8 cellular contexts compared by ENCODE assay signal in the genomic region with DNA sequence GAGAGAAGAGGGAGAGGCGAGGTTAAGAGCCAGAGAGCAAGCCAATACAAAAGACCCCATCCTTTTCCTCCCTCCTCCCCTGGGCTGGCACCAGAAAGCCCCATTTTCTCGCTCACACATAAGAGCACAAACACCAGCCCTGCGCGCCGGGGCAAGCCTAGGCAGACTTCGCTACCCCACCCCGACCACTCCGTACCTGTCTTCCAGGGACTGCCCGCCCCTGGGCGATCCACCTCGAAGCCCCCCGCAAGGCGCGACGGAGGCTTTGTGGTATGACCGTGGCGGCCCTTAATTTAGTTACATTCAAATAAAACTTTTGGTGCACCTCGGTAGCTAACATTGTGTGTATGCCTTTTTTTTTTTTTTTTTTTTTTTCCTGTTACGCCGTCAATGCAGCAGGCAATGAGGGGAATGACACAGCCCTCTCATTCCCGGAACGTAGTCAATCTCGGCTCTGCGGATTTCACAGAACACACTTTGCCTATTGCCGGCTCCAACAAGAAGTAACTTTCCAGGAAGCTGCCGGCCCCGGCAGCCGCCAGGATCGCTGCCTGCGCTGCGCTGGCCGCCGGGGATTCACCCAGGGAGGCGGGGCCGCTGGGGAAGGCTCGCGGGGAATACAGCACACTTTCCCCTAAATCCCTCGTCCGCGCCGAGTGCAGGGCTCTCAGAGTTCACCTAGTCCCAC. TPM values are rescaled to one million over a fixed set of nuclear protein-coding genes. Genes with fewer than 3 reads are reported as not detected.
DNase-seq lines count a peak whose midpoint lies in the region; FAIRE-seq and TF ChIP-seq lines count a peak whose summit lies in the region.

No MANE protein-coding gene starts in this region.

- FAIRE-seq in bronchial epithelial cell (lab: Jason Lieb, UNC), result no peak

- peaks cover 93% of the 10 kb centered on the region for H3F3A ChIP-seq in SU-DHL-6 (ENCODE audit: insufficient read depth)

- H3K9ac ChIP-seq in SU-DHL-6 (ENCODE audit: low read length), result peak overlapping the region; percentile 99

- CTCF ChIA-PET in GM10248 (lab: Yijun Ruan, JAX), result interaction anchor here (1.2 to 11.9 kb wide), 20 partner anchors 7 to 1411 kb away, joined by 3 to 530 read pairs (median 8); a partner anchor contains a TSS

- H3K27me3 Mint-ChIP-seq in immature natural killer cell (ENCODE audit: low read depth in 3 of 3), result peaks cover 5 to 41% (median 20%) of the 10 kb centered on the region in 3 donors

- no peak for TF ChIP-seq CTCF in SU-DHL-6 (IDR thresholded peaks at IDR 0.05; ENCODE audit: insufficient read depth, low read length, poor library complexity, severe bottlenecking)
- TF ChIP-seq CTCF in bronchial epithelial cell (IDR thresholded peaks at IDR 0.05; ENCODE audit: insufficient read depth, low read length, severe bottlenecking), result peak; percentile 19
- TF ChIP-seq CTCF in GM10248 (IDR thresholded peaks at IDR 0.05; ENCODE audit: control extremely low read depth, extremely low read depth, low read depth, missing control alignments), result no peak

- no peak overlapping the region for H2AFZ ChIP-seq in SU-DHL-6 (ENCODE audit: low read depth, low read length, severe bottlenecking)

- H3K4me3 ChIP-seq in SU-DHL-6 (ENCODE audit: insufficient read depth, low read length, poor library complexity, severe bottlenecking) (peak overlapping the region; percentile 99), bronchial epithelial cell (ENCODE audit: low read depth, low read length) (peak overlapping the region; percentile 46), skeletal muscle cell (ENCODE audit: low read depth, low read length) (peak overlapping the region; percentile 82)

- peaks cover 23% of the 10 kb centered on the region for H4K20me1 ChIP-seq in SU-DHL-6 (ENCODE audit: low read depth, low read length)

- H3K36me3 ChIP-seq in SU-DHL-6 (ENCODE audit: low read length) (peaks cover 37% of the 10 kb centered on the region), bronchial epithelial cell (ENCODE audit: control insufficient read depth, insufficient read depth, low read length) (peaks cover 7% of the 10 kb centered on the region)

- H3K4me3 Mint-ChIP-seq in immature natural killer cell, result peak overlapping the region; percentile 95 to 99 (median 96)

- H3K79me2 ChIP-seq in SU-DHL-6 (ENCODE audit: insufficient read depth, low read length), result peaks cover 99% of the 10 kb centered on the region

- POLR2A ChIA-PET in GM10248 (lab: Yijun Ruan, JAX), result interaction anchor here (0.6 to 0.7 kb wide), 2 partner anchors 32 to 978 kb away, joined by 4 to 5 read pairs; no protein-coding TSS in a partner anchor

- peak overlapping the region; percentile 97 for H3K4me2 ChIP-seq in SU-DHL-6 (ENCODE audit: low read depth, low read length, poor library complexity, severe bottlenecking)

- H3K27me3 ChIP-seq in SU-DHL-6 (ENCODE audit: low read length) (no peaks in the 10 kb centered on the region), bronchial epithelial cell (ENCODE audit: control insufficient read depth, insufficient read depth, low read length) (no peaks in the 10 kb centered on the region)

- H3K27ac Mint-ChIP-seq in immature natural killer cell, result peak overlapping the region; percentile 93 to 100 (median 98)

- DNase-seq in SIG-M5 treated with dmso at 0.1 percent for 504 hours (lab: John Stamatoyannopoulos, UW; ENCODE audit: unreplicated experiment), result peak; percentile 39
- no peak for DNase-seq in SIG-M5 (lab: John Stamatoyannopoulos, UW)
- peak; percentile 83 for DNase-seq in bronchial epithelial cell (ENCODE audit: low read depth)
- peak; percentile 40 to 63 (median 49) for DNase-seq in immature natural killer cell
- DNase-seq in skeletal muscle cell (ENCODE audit: low read depth), result no peak
- no peak for DNase-seq in GM19240 (ENCODE audit: insufficient read length, low spot score)
- no peak for DNase-seq in GM10248 (ENCODE audit: extremely low spot score)

- H3K36me3 Mint-ChIP-seq in immature natural killer cell, result peaks cover 0 to 10% (median 3%) of the 10 kb centered on the region in 3 donors

- no peaks in the 10 kb centered on the region for H3K9me3 Mint-ChIP-seq in immature natural killer cell

- H3K9me3 ChIP-seq in SU-DHL-6 (ENCODE audit: insufficient read depth, low read length), result no peaks in the 10 kb centered on the region

- peak overlapping the region; percentile 92 for H3K27ac ChIP-seq in SU-DHL-6 (ENCODE audit: low read depth, low read length)

- peaks cover 51 to 56% of the 10 kb centered on the region in 2 donors for H3K4me1 Mint-ChIP-seq in immature natural killer cell

- H3K9me2 ChIP-seq in SU-DHL-6 (replicated peaks; ENCODE audit: insufficient read depth, low read length), result no peaks in the 10 kb centered on the region

RNA-seq across cellular contexts. Expression of a gene that starts 7.7 kb away (rescaled TPM):
- 6.8 and 9.0 TPM in 2 replicates for total RNA-seq in bronchial epithelial cell
- 1 to 10 TPM; 3.2 to 4.7 (median 4.6) TPM for polyA plus RNA-seq in immature natural killer cell

RNA-seq across cellular contexts. Expression of a gene that starts 35.2 kb away (rescaled TPM):
- total RNA-seq in bronchial epithelial cell, result not detected in 2 replicates
- polyA plus RNA-seq in immature natural killer cell, result not detected

Comparison
In these comparisons a context has a peak if more than half of its experiments do, and no peak if none do; other contexts are left out.
1. DNase-seq: peak in SIG-M5 treated with dmso at 0.1 percent for 504 hours (single experiment), bronchial epithelial cell (single experiment) and immature natural killer cell (3 of 3); none in SIG-M5 (single experiment), skeletal muscle cell (single experiment), GM19240 (single experiment) and GM10248 (single experiment).
2. H3K4me3 ChIP-seq: peak in every context shown above with its lines; median percentile 99 in SU-DHL-6; 82 in skeletal muscle cell; 46 in bronchial epithelial cell.